ENCODE assay signal across 17 cellular contexts in the genomic region with DNA sequence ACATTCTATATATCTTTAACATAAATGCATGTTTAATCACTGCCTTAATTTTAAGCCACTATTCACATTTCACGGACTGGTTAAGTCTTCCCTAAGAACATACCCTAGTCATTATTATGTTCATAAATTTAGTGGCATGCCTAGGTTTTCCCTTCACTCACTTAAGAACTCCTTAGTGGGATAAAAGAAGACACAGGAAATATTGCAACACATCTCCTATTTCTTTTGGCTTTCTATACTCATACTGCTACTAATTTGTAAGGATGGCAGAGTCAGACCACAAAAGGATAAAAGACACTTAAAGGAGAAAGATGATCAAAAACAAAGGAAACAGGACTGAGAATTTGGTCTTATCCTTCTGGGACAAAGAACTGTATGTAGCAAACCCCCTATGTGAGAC.
DNase-seq lines count a peak whose midpoint lies in the region; ATAC-seq lines count a peak whose summit lies in the region.
"Had no signal": no experiment of that assay in that cellular context is flagged by ENCODE, and none has a peak within 500 bp of the region (broad histone marks: within the 10 kb centered on the region; RNA-seq: fewer than 3 reads in every experiment).

No MANE protein-coding gene starts in this region.

- DNase-seq in EH (ENCODE audit: low read depth): peak; percentile 30
- peak; percentile 16 for DNase-seq in HT1080 (ENCODE audit: low read depth)
- peak; percentile 24 for DNase-seq in amniotic epithelial cell (ENCODE audit: low read depth)
- DNase-seq in AG08396 (ENCODE audit: low spot score): no peak
- DNase-seq in stimulated activated naive CD8-positive, alpha-beta T cell treated with anti-CD3 and anti-CD28 coated beads, Interleukin-15, amount 100 ng/mL, for 72 hours: no peak
- no peak for DNase-seq in activated CD4-positive, alpha-beta T cell treated with anti-CD3 and anti-CD28 coated beads, Interleukin-2, amount 10 ng/mL, durations not matched to agents 24 days and 14 days
- DNase-seq: AML-193; BE2C; CD4-positive, alpha-beta T cell; CD8-positive, alpha-beta memory T cell; DMS53; DMS79 treated with DMSO at 0.1 percent for 48 hours; GDM1; GOT3; HFFc6 had no signal

- intact Hi-C loops in activated CD4-positive, alpha-beta T cell treated with anti-CD3 and anti-CD28 coated beads, Interleukin-2, amount 10 ng/mL, durations not matched to agents 24 days and 14 days (cut with micrococcal nuclease): no loop called here

- peaks cover 7 to 10% of the 10 kb centered on the region in 2 donors for H3K9me3 Mint-ChIP-seq in stimulated activated naive CD8-positive, alpha-beta T cell treated with anti-CD3 and anti-CD28 coated beads, Interleukin-15, amount 100 ng/mL, for 72 hours
- no peaks in the 10 kb centered on the region for H3K9me3 Mint-ChIP-seq in activated CD4-positive, alpha-beta T cell treated with anti-CD3 and anti-CD28 coated beads, Interleukin-2, amount 10 ng/mL, durations not matched to agents 24 days and 14 days

- H3K36me3 Mint-ChIP-seq in activated CD4-positive, alpha-beta T cell treated with anti-CD3 and anti-CD28 coated beads, Interleukin-2, amount 10 ng/mL, durations not matched to agents 24 days and 14 days (ENCODE audit: low read depth): no peaks in the 10 kb centered on the region
- H3K36me3 Mint-ChIP-seq: CD14-positive monocyte; CD8-positive, alpha-beta memory T cell had no signal

- H3K4me3 Mint-ChIP-seq in stimulated activated naive CD8-positive, alpha-beta T cell treated with anti-CD3 and anti-CD28 coated beads, Interleukin-15, amount 100 ng/mL, for 72 hours: no peak overlapping the region
- no peak overlapping the region for H3K4me3 Mint-ChIP-seq in activated CD4-positive, alpha-beta T cell treated with anti-CD3 and anti-CD28 coated beads, Interleukin-2, amount 10 ng/mL, durations not matched to agents 24 days and 14 days
- H3K4me3 Mint-ChIP-seq: CD14-positive monocyte; CD4-positive, alpha-beta T cell; CD8-positive, alpha-beta memory T cell; HFFc6 had no signal

- H3K27ac Mint-ChIP-seq in stimulated activated naive CD8-positive, alpha-beta T cell treated with anti-CD3 and anti-CD28 coated beads, Interleukin-15, amount 100 ng/mL, for 72 hours: no peak overlapping the region
- no peak overlapping the region for H3K27ac Mint-ChIP-seq in activated CD4-positive, alpha-beta T cell treated with anti-CD3 and anti-CD28 coated beads, Interleukin-2, amount 10 ng/mL, durations not matched to agents 24 days and 14 days
- H3K27ac Mint-ChIP-seq: CD14-positive monocyte; CD4-positive, alpha-beta T cell; CD8-positive, alpha-beta memory T cell; HFFc6 had no signal

- ATAC-seq in stimulated activated naive CD8-positive, alpha-beta T cell treated with anti-CD3 and anti-CD28 coated beads, Interleukin-15, amount 100 ng/mL, for 72 hours: no peak
- ATAC-seq: GM12878 had no signal

- no peaks in the 10 kb centered on the region for H3K27me3 Mint-ChIP-seq in stimulated activated naive CD8-positive, alpha-beta T cell treated with anti-CD3 and anti-CD28 coated beads, Interleukin-15, amount 100 ng/mL, for 72 hours
- no peaks in the 10 kb centered on the region for H3K27me3 Mint-ChIP-seq in activated CD4-positive, alpha-beta T cell treated with anti-CD3 and anti-CD28 coated beads, Interleukin-2, amount 10 ng/mL, durations not matched to agents 24 days and 14 days
- H3K27me3 Mint-ChIP-seq: CD4-positive, alpha-beta T cell; CD8-positive, alpha-beta memory T cell had no signal

- no peaks in the 10 kb centered on the region for H3K4me1 Mint-ChIP-seq in stimulated activated naive CD8-positive, alpha-beta T cell treated with anti-CD3 and anti-CD28 coated beads, Interleukin-15, amount 100 ng/mL, for 72 hours
- no peaks in the 10 kb centered on the region for H3K4me1 Mint-ChIP-seq in activated CD4-positive, alpha-beta T cell treated with anti-CD3 and anti-CD28 coated beads, Interleukin-2, amount 10 ng/mL, durations not matched to agents 24 days and 14 days
- H3K4me1 Mint-ChIP-seq: CD14-positive monocyte; CD8-positive, alpha-beta memory T cell had no signal

Comparison
In these comparisons a context has a peak if more than half of its experiments do, and no peak if none do; other contexts are left out.
1. DNase-seq: peak in EH (single experiment), HT1080 (single experiment) and amniotic epithelial cell (single experiment); none in AG08396 (single experiment), stimulated activated naive CD8-positive, alpha-beta T cell treated with anti-CD3 and anti-CD28 coated beads, Interleukin-15, amount 100 ng/mL, for 72 hours (0 of 2) and activated CD4-positive, alpha-beta T cell treated with anti-CD3 and anti-CD28 coated beads, Interleukin-2, amount 10 ng/mL, durations not matched to agents 24 days and 14 days (single experiment).